Comparison of ENCODE assay signal across 12 cellular contexts in genomic region chr10:72567421-72567820, GRCh38. TPM values are rescaled to one million over a fixed set of nuclear protein-coding genes. Genes with fewer than 3 reads are reported as not detected.
DNase-seq lines count a peak whose midpoint lies in the region; TF ChIP-seq lines count a peak whose summit lies in the region.
"Had no signal": no experiment of that assay in that cellular context is flagged by ENCODE, and none has a peak within 500 bp of the region (broad histone marks: within the 10 kb centered on the region; RNA-seq: fewer than 3 reads in every experiment).

No MANE protein-coding gene starts in this region.

- no peaks in the 10 kb centered on the region for H3K27me3 Mint-ChIP-seq in osteocyte (ENCODE audit: unreplicated experiment)
- no peaks in the 10 kb centered on the region for H3K27me3 Mint-ChIP-seq in immature natural killer cell (ENCODE audit: low read depth in 3 of 3)
- no peaks in the 10 kb centered on the region for H3K27me3 Mint-ChIP-seq in progenitor cell of endocrine pancreas

- peaks cover 23% of the 10 kb centered on the region for H3K36me3 Mint-ChIP-seq in osteocyte (ENCODE audit: unreplicated experiment)
- peaks cover 13 to 19% (median 18%) of the 10 kb centered on the region in 3 donors for H3K36me3 Mint-ChIP-seq in immature natural killer cell
- peaks cover 26% of the 10 kb centered on the region for H3K36me3 Mint-ChIP-seq in progenitor cell of endocrine pancreas (ENCODE audit: insufficient read depth)

- DNase-seq in EL: peak; percentile 69
- DNase-seq in RPMI7951 (ENCODE audit: low read depth): peak; percentile 76
- peak; percentile 79 for DNase-seq in epithelial cell of proximal tubule (ENCODE audit: low read depth)
- no peak for DNase-seq in osteocyte (ENCODE audit: extremely low spot score, unreplicated experiment)
- no peak for DNase-seq in NCI-H2029 treated with DMSO at 0.1 percent for 48 hours (lab: John Stamatoyannopoulos, UW)
- no peak for DNase-seq in stimulated activated CD4-positive, alpha-beta T cell treated with anti-CD3 and anti-CD28 coated beads, Interleukin-12 subunit alpha, Interleukin-12 subunit beta, amount 100 ng/mL, for 4 hours
- DNase-seq in immature natural killer cell: no peak
- no peak for DNase-seq in progenitor cell of endocrine pancreas (ENCODE audit: low spot score, unreplicated experiment)
- DNase-seq: DMS153; NCI-H1092; NK-92 treated with Interleukin-12 subunit alpha and Interleukin-12 subunit beta, amount 100 ng/mL, for 24 hours had no signal

- H3K4me3 Mint-ChIP-seq in osteocyte (ENCODE audit: unreplicated experiment): no peak overlapping the region
- H3K4me3 Mint-ChIP-seq in immature natural killer cell: no peak overlapping the region
- no peak overlapping the region for H3K4me3 Mint-ChIP-seq in progenitor cell of endocrine pancreas (ENCODE audit: low read depth)
- H3K4me3 Mint-ChIP-seq: activated T-helper 1 cell treated with anti-CD3 and anti-CD28 coated beads, Interleukin-12 subunit alpha, Interleukin-12 subunit beta, Interleukin-2, Interleukin-4 antibody, amounts not matched to agents 30 ng/mL and 10 ng/mL and 1 ng/mL, durations not matched to agents 14 hours and 24 hours and 36 hours had no signal

- H3K27ac Mint-ChIP-seq in osteocyte (ENCODE audit: unreplicated experiment) (peak overlapping the region; percentile 66), immature natural killer cell (no peak overlapping the region), progenitor cell of endocrine pancreas (no peak overlapping the region)
- H3K27ac Mint-ChIP-seq: activated T-helper 1 cell treated with anti-CD3 and anti-CD28 coated beads, Interleukin-12 subunit alpha, Interleukin-12 subunit beta, Interleukin-2, Interleukin-4 antibody, amounts not matched to agents 30 ng/mL and 10 ng/mL and 1 ng/mL, durations not matched to agents 14 hours and 24 hours and 36 hours had no signal

- H3K4me3 ChIP-seq in epithelial cell of proximal tubule (ENCODE audit: low read depth, low read length): no peak overlapping the region

- H3K9me3 Mint-ChIP-seq in osteocyte (ENCODE audit: unreplicated experiment) (no peaks in the 10 kb centered on the region), immature natural killer cell (no peaks in the 10 kb centered on the region), progenitor cell of endocrine pancreas (ENCODE audit: low read depth) (peaks cover 5% of the 10 kb centered on the region)
- H3K9me3 Mint-ChIP-seq: activated T-helper 1 cell treated with anti-CD3 and anti-CD28 coated beads, Interleukin-12 subunit alpha, Interleukin-12 subunit beta, Interleukin-2, Interleukin-4 antibody, amounts not matched to agents 30 ng/mL and 10 ng/mL and 1 ng/mL, durations not matched to agents 14 hours and 24 hours and 36 hours had no signal

- TF ChIP-seq CTCF in epithelial cell of proximal tubule (conservative IDR thresholded peaks at IDR 0.05; ENCODE audit: low read depth, low read length) (no peak), osteocyte (IDR thresholded peaks at IDR 0.05) (no peak), progenitor cell of endocrine pancreas (IDR thresholded peaks at IDR 0.05; ENCODE audit: unreplicated experiment) (no peak)

- H3K4me1 Mint-ChIP-seq in osteocyte (ENCODE audit: unreplicated experiment): peaks cover 15% of the 10 kb centered on the region
- H3K4me1 Mint-ChIP-seq in immature natural killer cell: peaks cover 4 to 12% of the 10 kb centered on the region in 2 donors
- peaks cover 9% of the 10 kb centered on the region for H3K4me1 Mint-ChIP-seq in progenitor cell of endocrine pancreas (ENCODE audit: low read depth)

RNA-seq across cellular contexts. Expression of gene MICU1, which starts 58.5 kb away (rescaled TPM):
- 38.9 and 50.6 TPM in 2 replicates for total RNA-seq in RPMI7951 (2014; rRNA removed; shearing (Covaris generic))
- total RNA-seq in epithelial cell of proximal tubule (31.3 and 36.5 TPM in 2 replicates), osteocyte (58.9 and 66.3 TPM in 2 replicates), progenitor cell of endocrine pancreas (60.4 and 63.3 TPM in 2 replicates)
- polyA plus RNA-seq in immature natural killer cell: 10 to 100 TPM; 19.8 to 45.1 (median 21.2) TPM

Comparison
In these comparisons a context has a peak if more than half of its experiments do, and no peak if none do; other contexts are left out.
1. DNase-seq: peak in EL (single experiment), RPMI7951 (single experiment) and epithelial cell of proximal tubule (single experiment); none in osteocyte (single experiment), NCI-H2029 treated with DMSO at 0.1 percent for 48 hours (single experiment), stimulated activated CD4-positive, alpha-beta T cell treated with anti-CD3 and anti-CD28 coated beads, Interleukin-12 subunit alpha, Interleukin-12 subunit beta, amount 100 ng/mL, for 4 hours (single experiment), immature natural killer cell (0 of 3) and progenitor cell of endocrine pancreas (single experiment).